ENCODE assay signal across 1 cellular context in genomic region chrX:147902270-147902669, GRCh38.
TF ChIP-seq lines count a peak whose summit lies in the region.

No MANE protein-coding gene starts in this region.

TF ChIP-seq in H1, 55 proteins besides CTCF, POLR2A, EP300 and RAD21 (continued from another document):
- TF ChIP-seq CBX5 (IDR thresholded peaks at IDR 0.05; ENCODE audit: low read depth, low read length) (no peak), E2F6 (IDR thresholded peaks at IDR 0.05) (no peak), ZNF274 (IDR thresholded peaks at IDR 0.05; ENCODE audit: borderline replicate concordance, extremely low read depth, low read length) (no peak), TCF12 (IDR thresholded peaks at IDR 0.05; ENCODE audit: low read depth, low read length) (no peak), TAF1 (IDR thresholded peaks at IDR 0.05; ENCODE audit: low read depth, low read length) (no peak), HDAC6 (IDR thresholded peaks at IDR 0.05; ENCODE audit: low read depth, low read length) (no peak), MAX (IDR thresholded peaks at IDR 0.05) (no peak), JUND (IDR thresholded peaks at IDR 0.05; ENCODE audit: low read length) (no peak), MAFK (IDR thresholded peaks at IDR 0.05; ENCODE audit: low read depth, low read length) (no peak), CTBP2 (IDR thresholded peaks at IDR 0.05; ENCODE audit: borderline replicate concordance, insufficient read depth, insufficient read length, low read length) (no peak), USF2 (IDR thresholded peaks at IDR 0.05; ENCODE audit: low read length) (no peak), KDM5A (IDR thresholded peaks at IDR 0.05; ENCODE audit: low read length) (no peak), EZH2 (IDR thresholded peaks at IDR 0.05; ENCODE audit: low read depth, low read length, severe bottlenecking) (no peak), CBX8 (IDR thresholded peaks at IDR 0.05; ENCODE audit: borderline replicate concordance, low read depth, low read length) (no peak)
